ENCODE assay signal across 25 cellular contexts in genomic region chr2:226890286-226890685, GRCh38.
"Had no signal": no experiment of that assay in that cellular context is flagged by ENCODE, and none has a peak within 500 bp of the region (broad histone marks: within the 10 kb centered on the region; RNA-seq: fewer than 3 reads in every experiment).

No MANE protein-coding gene starts in this region.

- H3K27me3 Mint-ChIP-seq: dendritic cell treated with granulocyte-macrophage colony-stimulating factor and Interleukin-4, amounts not matched to agents 40 ng/mL and 50 ng/mL, for 4 days; effector memory CD8-positive, alpha-beta T cell had no signal

- H3K27me3 ChIP-seq: colonic mucosa, dorsolateral prefrontal cortex, esophagus muscularis mucosa, esophagus squamous epithelium, foreskin keratinocyte, gastrocnemius medialis, gastroesophageal sphincter, heart left ventricle, heart right ventricle had no signal

- H3K9me3 Mint-ChIP-seq: dendritic cell treated with granulocyte-macrophage colony-stimulating factor and Interleukin-4, amounts not matched to agents 40 ng/mL and 50 ng/mL, for 4 days; effector memory CD8-positive, alpha-beta T cell; endodermal cell had no signal

- H3K9me3 ChIP-seq: colonic mucosa, esophagus muscularis mucosa, esophagus squamous epithelium, gastrocnemius medialis, gastroesophageal sphincter had no signal

- ATAC-seq: effector memory CD8-positive, alpha-beta T cell; esophagus mucosa; foreskin keratinocyte; gastrocnemius medialis; gastroesophageal sphincter; heart left ventricle; heart right ventricle had no signal

- H3K4me1 ChIP-seq: colonic mucosa, gastrocnemius medialis had no signal

- DNase-seq: colonic mucosa; cortex of kidney; dermis blood vessel endothelial cell; dorsolateral prefrontal cortex; effector CD4-positive, alpha-beta T cell; effector CD8-positive, alpha-beta T cell; effector memory CD4-positive, alpha-beta T cell; effector memory CD8-positive, alpha-beta T cell; endodermal cell; erythroblast; esophagus squamous epithelium; foreskin fibroblast; foreskin keratinocyte; foreskin melanocyte; gastrocnemius medialis; glutamatergic neuron; head of caudate nucleus; heart left ventricle; heart right ventricle had no signal

- H3K27ac Mint-ChIP-seq: dendritic cell treated with granulocyte-macrophage colony-stimulating factor and Interleukin-4, amounts not matched to agents 40 ng/mL and 50 ng/mL, for 4 days; effector memory CD8-positive, alpha-beta T cell; endodermal cell had no signal

- H3K4me3 ChIP-seq: colonic mucosa, coronary artery, dorsolateral prefrontal cortex, esophagus muscularis mucosa, esophagus squamous epithelium, gastrocnemius medialis, gastroesophageal sphincter, heart left ventricle, heart right ventricle had no signal

- H3K27ac ChIP-seq: colonic mucosa, coronary artery, dorsolateral prefrontal cortex, epithelial cell of prostate, esophagus muscularis mucosa, esophagus squamous epithelium, foreskin keratinocyte, gastrocnemius medialis, gastroesophageal sphincter, heart left ventricle, heart right ventricle had no signal

- H3K4me3 Mint-ChIP-seq: dendritic cell treated with granulocyte-macrophage colony-stimulating factor and Interleukin-4, amounts not matched to agents 40 ng/mL and 50 ng/mL, for 4 days; effector memory CD8-positive, alpha-beta T cell; endodermal cell had no signal

- H3K36me3 ChIP-seq: colonic mucosa, esophagus muscularis mucosa, esophagus squamous epithelium, gastrocnemius medialis, gastroesophageal sphincter had no signal
